8 cellular contexts compared by ENCODE assay signal in the genomic region with DNA sequence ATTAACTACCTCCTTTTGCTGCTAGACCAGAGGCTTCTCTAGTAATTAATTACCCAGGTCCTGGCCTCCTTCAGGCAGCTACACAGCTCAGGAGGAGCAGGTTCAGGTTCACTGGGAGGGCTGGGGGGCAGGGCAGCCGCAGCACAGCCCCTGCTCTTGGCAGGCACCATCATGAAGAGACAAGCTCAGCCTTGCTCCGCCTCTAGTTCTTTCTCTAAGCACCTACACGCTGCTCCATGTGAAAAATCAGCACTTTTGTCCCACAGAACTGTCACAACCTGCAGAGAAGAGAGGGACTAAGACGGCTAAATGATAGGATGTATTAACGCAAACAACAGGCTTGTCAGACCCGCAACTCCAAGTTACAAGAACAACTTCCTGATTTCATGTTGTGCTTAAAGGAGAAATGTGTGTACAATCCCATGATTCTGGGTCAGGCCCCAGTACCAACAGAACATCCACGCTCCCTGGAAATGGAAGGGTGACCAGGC. TPM values are rescaled to one million over a fixed set of nuclear protein-coding genes. Genes with fewer than 3 reads are reported as not detected.
A peak's percentile ranks its signal among the peaks of the same experiment; 100 is the strongest.
DNase-seq lines count a peak whose midpoint lies in the region; ATAC-seq and TF ChIP-seq lines count a peak whose summit lies in the region.

No MANE protein-coding gene starts in this region.

- H3K14ac ChIP-seq in neuronal stem cell (ENCODE audit: low read length), result no peak overlapping the region

- 48 to 58% (median 51%) methylated on average over 7 of the region's 7 CpGs for WGBS in spleen, 5 donors
- WGBS in neuronal stem cell (ENCODE audit: extremely low coverage in 2 of 2, insufficient read length in 2 of 2, insufficient replicate concordance in 1 of 2), 2 donors, result no CpG with 5 or more reads among the region's 7 CpGs

- H3K4me1 ChIP-seq in spleen, result peaks cover 20 to 99% (median 77%) of the 10 kb centered on the region in 6 donors
- H3K4me1 ChIP-seq in neuronal stem cell (ENCODE audit: control insufficient read depth in 2 of 2, insufficient read depth in 1 of 2, low read depth in 1 of 2, low read length in 2 of 2), result peaks cover 14 to 16% of the 10 kb centered on the region in 2 donors

- H3K27ac Mint-ChIP-seq in CD4-positive, alpha-beta T cell, result peak overlapping the region; percentile 85

- POLR2A ChIA-PET in CD4-positive, alpha-beta T cell (lab: Charles Lee), result interaction anchor here (1.0 kb wide), 1 partner anchor 9 kb away, joined by 4 read pairs; no protein-coding TSS in a partner anchor

- no peak for DNase-seq in CD4-positive, alpha-beta T cell
- DNase-seq in HT-29 (ENCODE audit: low spot score) (peak; percentile 55), amniotic epithelial cell (ENCODE audit: low read depth) (peak; percentile 20), midbrain (lab: John Stamatoyannopoulos, UW) (peak; percentile 16), spleen (no peak), neuronal stem cell (ENCODE audit: low spot score) (no peak)

- TF ChIP-seq POLR2A in spleen (IDR thresholded peaks at IDR 0.05), result no peak

- H3K27ac ChIP-seq in CD4-positive, alpha-beta T cell (ENCODE audit: low read depth, low read length), result no peak overlapping the region
- peak overlapping the region in 4 of 8 donors; percentile 40 to 59 (median 47) for H3K27ac ChIP-seq in spleen
- H3K27ac ChIP-seq in neuronal stem cell (replicated peaks; ENCODE audit: low read length), result no peak overlapping the region

- no peak overlapping the region for H2BK5ac ChIP-seq in neuronal stem cell (ENCODE audit: low read length)

- H3K4me3 ChIP-seq in spleen, result peak overlapping the region in 1 of 8 donors; percentile 12
- H3K4me3 ChIP-seq in neuronal stem cell (ENCODE audit: low read length in 2 of 2), result no peak overlapping the region

- no peak overlapping the region for H3K23ac ChIP-seq in neuronal stem cell (ENCODE audit: low read depth, low read length, poor library complexity)

- peak; percentile 44 for ATAC-seq in CD4-positive, alpha-beta T cell (ENCODE audit: poor library complexity)
- no peak for ATAC-seq in HG03565 (IDR thresholded peaks at IDR 0.05; ENCODE audit: unreplicated experiment)
- ATAC-seq in GM18520 (IDR thresholded peaks at IDR 0.05; ENCODE audit: unreplicated experiment), result no peak

- H3K36me3 ChIP-seq in spleen (peaks cover 0 to 19% (median 3%) of the 10 kb centered on the region in 6 donors), neuronal stem cell (replicated peaks in 1 of 2; ENCODE audit: control insufficient read depth in 2 of 2, insufficient read depth in 2 of 2, low read length in 2 of 2) (peaks cover 0 to 5% of the 10 kb centered on the region in 2 donors)

- intact Hi-C loops in CD4-positive, alpha-beta T cell (cut with DNase I, micrococcal nuclease), result no loop called here
- intact Hi-C loops in spleen (cut with DNase I; ENCODE audit: low total_unique reads), result no loop called here

- no peak overlapping the region for H3K18ac ChIP-seq in neuronal stem cell (ENCODE audit: low read length)

- no peaks in the 10 kb centered on the region for H3K27me3 ChIP-seq in CD4-positive, alpha-beta T cell (ENCODE audit: control insufficient read depth, insufficient read depth, low read length)
- H3K27me3 ChIP-seq in spleen (replicated peaks in 1 of 7) (no peaks in the 10 kb centered on the region), neuronal stem cell (ENCODE audit: control insufficient read depth in 3 of 3, insufficient read depth in 3 of 3, low read depth in 1 of 3, low read length in 3 of 3) (peaks cover 0 to 2% (median 0%) of the 10 kb centered on the region in 3 experiments)

- no peak overlapping the region for H2BK15ac ChIP-seq in neuronal stem cell (ENCODE audit: low read length)

- peaks cover 27% of the 10 kb centered on the region for H3K36me3 Mint-ChIP-seq in CD4-positive, alpha-beta T cell (ENCODE audit: low read depth)

- no peak for TF ChIP-seq CTCF in CD4-positive, alpha-beta T cell (IDR thresholded peaks at IDR 0.05)
- TF ChIP-seq CTCF in spleen (IDR thresholded peaks at IDR 0.05 in 8 of 11, conservative IDR thresholded peaks at IDR 0.05 in 3 of 11), result no peak

- CTCF ChIA-PET in CD4-positive, alpha-beta T cell (lab: Charles Lee), result interaction anchor here (0.7 to 0.8 kb wide), 2 partner anchors 12 to 17 kb away, joined by 3 to 4 read pairs; no protein-coding TSS in a partner anchor

- no peak overlapping the region for H3K4ac ChIP-seq in neuronal stem cell (ENCODE audit: low read length)

- no peak overlapping the region for H2BK12ac ChIP-seq in neuronal stem cell (ENCODE audit: low read length)

- H4K8ac ChIP-seq in neuronal stem cell (ENCODE audit: low read depth, low read length), result no peak overlapping the region

- H2AK5ac ChIP-seq in neuronal stem cell (ENCODE audit: low read depth, low read length), result no peak overlapping the region

- H4K91ac ChIP-seq in neuronal stem cell (ENCODE audit: low read depth, low read length, poor library complexity), result no peak overlapping the region

- H3K9me3 ChIP-seq in CD4-positive, alpha-beta T cell (ENCODE audit: control insufficient read depth, low read length), result no peaks in the 10 kb centered on the region
- H3K9me3 ChIP-seq in spleen (no peaks in the 10 kb centered on the region), neuronal stem cell (replicated peaks in 1 of 2; ENCODE audit: control insufficient read depth in 2 of 2, insufficient read depth in 1 of 2, low read depth in 1 of 2, low read length in 2 of 2) (peaks cover 0 to 6% of the 10 kb centered on the region in 2 donors)

- H3K9me3 Mint-ChIP-seq in CD4-positive, alpha-beta T cell, result no peaks in the 10 kb centered on the region

- no peak overlapping the region for H2BK120ac ChIP-seq in neuronal stem cell (ENCODE audit: low read depth, low read length)

- H3K9ac ChIP-seq in neuronal stem cell (ENCODE audit: low read depth, low read length, poor library complexity), result no peak overlapping the region

- H3K4me1 Mint-ChIP-seq in CD4-positive, alpha-beta T cell (ENCODE audit: low read depth), result peaks cover 79% of the 10 kb centered on the region

- H3K4me2 ChIP-seq in neuronal stem cell (ENCODE audit: insufficient read depth, low read length, poor library complexity, severe bottlenecking), result no peak overlapping the region

- H3K4me3 Mint-ChIP-seq in CD4-positive, alpha-beta T cell, result peak overlapping the region; percentile 35

- H3K27me3 Mint-ChIP-seq in CD4-positive, alpha-beta T cell, result no peaks in the 10 kb centered on the region

- H3K79me1 ChIP-seq in neuronal stem cell (ENCODE audit: low read depth, low read length), result no peaks in the 10 kb centered on the region

- H2AFZ ChIP-seq in neuronal stem cell (ENCODE audit: low read length), result no peak overlapping the region

RNA-seq across cellular contexts. Expression of a gene that starts 53.4 kb away (rescaled TPM):
- total RNA-seq in CD4-positive, alpha-beta T cell, result 10 to 100 TPM; 88.8 to 92.6 TPM
- total RNA-seq in HT-29 (2014; rRNA removed; shearing (Covaris generic)), result 135 and 169 TPM in 2 replicates
- 100 to 1,000 TPM; 180 to 352 (median 238) TPM for total RNA-seq in spleen
- 100 to 1,000 TPM in 1 of 3 donors, 10 to 100 TPM in 2; 66.8 to 117 (median 85.2) TPM for polyA plus RNA-seq in spleen
- 72.0 TPM for polyA plus RNA-seq in neuronal stem cell (2013, experiment 1 of 2)
- polyA plus RNA-seq in neuronal stem cell (2013, experiment 2 of 2), result 76.5 TPM

Comparison
In these comparisons a context has a peak if more than half of its experiments do, and no peak if none do; other contexts are left out.
1. DNase-seq: peak in HT-29 (single experiment), amniotic epithelial cell (single experiment) and midbrain (single experiment); none in CD4-positive, alpha-beta T cell (0 of 10), spleen (single experiment) and neuronal stem cell (single experiment).